Comparison of ENCODE assay signal across 8 cellular contexts in genomic region chr19:47348819-47349795, GRCh38. TPM values are rescaled to one million over a fixed set of nuclear protein-coding genes. Genes with fewer than 3 reads are reported as not detected.
DNase-seq lines count a peak whose midpoint lies in the region; ATAC-seq, FAIRE-seq and TF ChIP-seq lines count a peak whose summit lies in the region.

Gene DHX34, plus strand, starts transcription at chr19:47349315. Its CDS starts 3,716 bp downstream, at chr19:47353031.

- TF ChIP-seq EP300 in upper lobe of left lung (IDR thresholded peaks at IDR 0.05): no peak

- intact Hi-C loops in adrenal gland (cut with DNase I): no loop called here
- intact Hi-C loops in cardiac septum (cut with DNase I): no loop called here

- H3K27ac ChIP-seq in adrenal gland (peak within 1 kb of the TSS in 2 of 5 donors; percentile 63 to 76), upper lobe of left lung (peak within 1 kb of the TSS; percentile 73 to 91 (median 85))

- no peaks in the 10 kb centered on the region for H3K27me3 Mint-ChIP-seq in T-cell

- H3K9me3 Mint-ChIP-seq in T-cell: no peaks in the 10 kb centered on the region

- H3K4me1 Mint-ChIP-seq in T-cell: peaks cover 34 to 39% (median 38%) of the 10 kb centered on the region in 3 donors

- peaks cover 8 to 16% of the 10 kb centered on the region in 2 donors for H3K4me1 ChIP-seq in adrenal gland (replicated peaks in 1 of 2)
- H3K4me1 ChIP-seq in upper lobe of left lung: peaks cover 9 to 24% (median 17%) of the 10 kb centered on the region in 4 donors

- POLR2A ChIA-PET in T-cell (lab: Charles Lee): interaction anchor here (0.6 to 1.1 kb wide), 8 partner anchors 33 to 1871 kb away, joined by 3 to 12 read pairs (median 4); partner anchors contain the start of gene NOP53 (in 1 of the 2)

- peaks cover 9% of the 10 kb centered on the region for H3K36me3 Mint-ChIP-seq in T-cell

- peaks cover 0 to 16% of the 10 kb centered on the region in 2 donors for H3K36me3 ChIP-seq in adrenal gland (replicated peaks in 1 of 2)
- peaks cover 10 to 15% (median 12%) of the 10 kb centered on the region in 4 donors for H3K36me3 ChIP-seq in upper lobe of left lung

- peak; percentile 96 to 99 (median 99) for TF ChIP-seq CTCF in adrenal gland (IDR thresholded peaks at IDR 0.05)
- TF ChIP-seq CTCF in upper lobe of left lung (IDR thresholded peaks at IDR 0.05): peak; percentile 99 to 100 (median 100)

- peak; percentile 98 for FAIRE-seq in GM12891 (lab: Jason Lieb, UNC)

- H3K9me3 ChIP-seq in adrenal gland (replicated peaks in 1 of 3): no peaks in the 10 kb centered on the region
- H3K9me3 ChIP-seq in upper lobe of left lung: no peaks in the 10 kb centered on the region

- CTCF ChIA-PET in T-cell (lab: Charles Lee): interaction anchor here (0.6 to 2.1 kb wide), 30 partner anchors 9 to 1463 kb away, joined by 3 to 13 read pairs (median 4); partner anchors contain the start of genes CCDC9 (in 1 of the 2), KPTN (in 1 of the 2), NAPA (in 1 of the 2) and SYNGR4 (in 1 of the 2)

- peak within 1 kb of the TSS; percentile 89 to 95 for H3K27ac Mint-ChIP-seq in T-cell

- H3K27me3 ChIP-seq in adrenal gland (no peaks in the 10 kb centered on the region), upper lobe of left lung (no peaks in the 10 kb centered on the region)

- peak within 1 kb of the TSS; percentile 96 to 99 (median 99) for H3K4me3 Mint-ChIP-seq in T-cell

- ATAC-seq in HG02840 (IDR thresholded peaks at IDR 0.05; ENCODE audit: low FRiP score, unreplicated experiment) (peak; percentile 97), T-cell (replicated peaks in 1 of 4) (peak; percentile 95 to 100 (median 97)), upper lobe of left lung (ENCODE audit: low FRiP score in 2 of 2) (peak; percentile 100)

- TF ChIP-seq POLR2A in GM12891 (IDR thresholded peaks at IDR 0.05; ENCODE audit: low read depth, low read length): peak; percentile 67
- peak; percentile 42 to 51 for TF ChIP-seq POLR2A in adrenal gland (IDR thresholded peaks at IDR 0.05)
- peak in 3 of 4 donors; percentile 50 to 94 (median 51) for TF ChIP-seq POLR2A in upper lobe of left lung (IDR thresholded peaks at IDR 0.05)

- 3 to 4% (median 3%) methylated on average over 52 to 63 of the region's 63 CpGs for WGBS in adrenal gland, 4 donors
- WGBS in upper lobe of left lung, 2 donors: 3 to 6% methylated on average over 43 to 59 of the region's 63 CpGs

- DNase-seq in GM12891 (ENCODE audit: insufficient read length, low spot score) (peak; percentile 98), NCI-H1436 treated with DMSO at 0.1 percent for 48 hours (lab: John Stamatoyannopoulos, UW) (peak; percentile 89), T-cell (peak; percentile 96 to 100 (median 99)), adrenal gland (peak; percentile 98 to 100 (median 99)), cardiac septum (ENCODE audit: low spot score) (peak; percentile 99), pons (ENCODE audit: low spot score) (peak; percentile 98), upper lobe of left lung (peak; percentile 98)

- peak within 1 kb of the TSS; percentile 72 to 93 (median 84) for H3K4me3 ChIP-seq in adrenal gland
- H3K4me3 ChIP-seq in upper lobe of left lung: peak within 1 kb of the TSS; percentile 82 to 99 (median 93)

TF ChIP-seq in GM12891, 5 proteins besides CTCF, POLR2A, EP300 and RAD21:
- TF ChIP-seq POLR2AphosphoS5 (IDR thresholded peaks at IDR 0.05; ENCODE audit: low read depth, low read length) (peak; percentile 53), SPI1 (IDR thresholded peaks at IDR 0.05; ENCODE audit: low read depth, low read length) (peak; percentile 50), POU2F2 (IDR thresholded peaks at IDR 0.05; ENCODE audit: low read depth, low read length) (no peak), TAF1 (IDR thresholded peaks at IDR 0.05; ENCODE audit: low read depth, low read length) (no peak), PAX5 (IDR thresholded peaks at IDR 0.05; ENCODE audit: insufficient read depth, low read length, severe bottlenecking) (no peak)

RNA-seq across cellular contexts. Expression of gene DHX34, which starts in this region (rescaled TPM):
- 8.2 TPM for polyA plus RNA-seq in GM12891 (2012; ENCODE audit: low read depth, missing spikeins)
- total RNA-seq in T-cell (10 to 100 TPM; 13.4 to 30.7 (median 28.8) TPM), adrenal gland (10 to 100 TPM in 6 of 8 donors, 1 to 10 TPM in 2; 6.3 to 16.9 (median 11.2) TPM), cardiac septum (8.5 TPM), upper lobe of left lung (10 to 100 TPM in 5 of 6 donors, 1 to 10 TPM in 1; 8.4 to 80.7 (median 19.4) TPM)
- polyA plus RNA-seq in adrenal gland: 10 to 100 TPM in 2 of 3 donors, 1 to 10 TPM in 1; 5.0 to 49.7 (median 28.2) TPM
